9 cellular contexts compared by ENCODE assay signal in the genomic region with DNA sequence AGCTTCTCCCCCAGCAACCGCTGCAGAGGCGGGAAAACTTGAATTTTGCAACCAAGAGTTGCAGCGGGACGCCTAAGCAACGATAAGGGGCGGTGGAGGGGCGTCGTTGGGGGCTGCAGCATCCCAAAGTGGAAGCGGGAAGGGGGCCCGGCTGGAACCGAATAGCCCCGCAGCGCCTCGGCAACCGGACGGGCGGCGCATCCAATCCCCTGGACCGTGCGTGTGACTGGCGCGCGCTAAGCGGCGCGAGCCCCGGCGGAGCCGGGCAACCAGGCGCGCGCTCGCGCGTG. TPM values are rescaled to one million over a fixed set of nuclear protein-coding genes. Genes with fewer than 3 reads are reported as not detected.
A peak's percentile ranks its signal among the peaks of the same experiment; 100 is the strongest.
DNase-seq lines count a peak whose midpoint lies in the region; ATAC-seq, FAIRE-seq and TF ChIP-seq lines count a peak whose summit lies in the region.
"Had no signal": no experiment of that assay in that cellular context is flagged by ENCODE, and none has a peak within 500 bp of the region (broad histone marks: within the 10 kb centered on the region; RNA-seq: fewer than 3 reads in every experiment).

No MANE protein-coding gene starts in this region.

- POLR2A ChIA-PET in endothelial cell of umbilical vein (lab: Charles Lee), result no interaction called here

- H3K27me3 ChIP-seq in OCI-LY3 (ENCODE audit: low read depth, low read length), result peaks cover 6% of the 10 kb centered on the region; the same call in 1 of the 2 replicates
- H3K27me3 ChIP-seq in endothelial cell of umbilical vein (ENCODE audit: control insufficient read depth in 2 of 2, insufficient read depth in 2 of 2, low read length in 2 of 2), result peaks cover 18 to 24% of the 10 kb centered on the region in 2 experiments
- no peaks in the 10 kb centered on the region for H3K27me3 ChIP-seq in parathyroid adenoma (ENCODE audit: control insufficient read depth, insufficient read depth, low read length)

- H3K4me3 ChIP-seq in OCI-LY3 (ENCODE audit: low read length) (peak overlapping the region; percentile 86), endothelial cell of umbilical vein (replicated peaks in 1 of 3; ENCODE audit: insufficient read depth in 1 of 3, low read depth in 1 of 3, low read length in 3 of 3) (peak overlapping the region; percentile 38 to 56 (median 45)), parathyroid adenoma (ENCODE audit: low read depth, low read length) (peak overlapping the region; percentile 69)

- peaks cover 11% of the 10 kb centered on the region for H4K20me1 ChIP-seq in OCI-LY3 (ENCODE audit: insufficient read depth, low read length)
- H4K20me1 ChIP-seq in endothelial cell of umbilical vein (replicated peaks; ENCODE audit: control insufficient read depth, extremely low read depth, insufficient read depth, low read length), result no peaks in the 10 kb centered on the region

- no peak for DNase-seq in endothelial cell of umbilical vein (ENCODE audit: low read depth, low spot score)
- no peak for DNase-seq in central memory CD4-positive, alpha-beta T cell
- no peak for DNase-seq in stimulated activated naive CD4-positive, alpha-beta T cell (lab: John Stamatoyannopoulos, UW)

- CTCF ChIA-PET in endothelial cell of umbilical vein (lab: Charles Lee), result interaction anchor here (1.5 to 3.4 kb wide), 3 partner anchors 14 to 60 kb away, joined by 3 to 25 read pairs (median 5); no protein-coding TSS in a partner anchor

- peaks cover 51% of the 10 kb centered on the region for H3K4me1 ChIP-seq in OCI-LY3 (ENCODE audit: low read length)
- H3K4me1 ChIP-seq in endothelial cell of umbilical vein (ENCODE audit: control insufficient read depth, extremely low read depth, insufficient read depth, low read length), result no peaks in the 10 kb centered on the region
- H3K4me1 ChIP-seq in parathyroid adenoma, result peaks cover 11% of the 10 kb centered on the region

- no peak for FAIRE-seq in endothelial cell of umbilical vein (lab: Jason Lieb, UNC)

- intact Hi-C loops in endothelial cell of umbilical vein (cut with micrococcal nuclease), result no loop called here

- no TSS peak for BruUV-seq in endothelial cell of umbilical vein (replicated peaks; lab: Mats Ljungman, UMichigan)

- TF ChIP-seq POLR2A in GM10847 (IDR thresholded peaks at IDR 0.05; ENCODE audit: extremely low read depth, insufficient read length) (peak; percentile 42), endothelial cell of umbilical vein (IDR thresholded peaks at IDR 0.05; ENCODE audit: low read depth, low read length) (no peak)

- H3K9ac ChIP-seq in OCI-LY3 (ENCODE audit: low read length) (peak overlapping the region; percentile 83), endothelial cell of umbilical vein (replicated peaks; ENCODE audit: extremely low read depth, insufficient read depth, low read length) (no peak overlapping the region), parathyroid adenoma (no peak overlapping the region)

- peak overlapping the region; percentile 93 for H2AFZ ChIP-seq in OCI-LY3 (ENCODE audit: low read depth, low read length)
- H2AFZ ChIP-seq in endothelial cell of umbilical vein (ENCODE audit: low read depth, low read length), result peak overlapping the region; percentile 21
- peak overlapping the region; percentile 94 for H2AFZ ChIP-seq in parathyroid adenoma

- dilution Hi-C loops in endothelial cell of umbilical vein (cut with MboI; ENCODE audit: extremely low pct_ligation_motif_present, low sequenced_read_pairs), result no loop called here

- H3K9me3 ChIP-seq in OCI-LY3 (ENCODE audit: insufficient read depth, low read length) (no peaks in the 10 kb centered on the region), endothelial cell of umbilical vein (replicated peaks; ENCODE audit: control insufficient read depth, insufficient read depth, low read length) (no peaks in the 10 kb centered on the region), parathyroid adenoma (ENCODE audit: control insufficient read depth, low read length) (no peaks in the 10 kb centered on the region)

- H3K79me2 ChIP-seq in OCI-LY3 (ENCODE audit: low read length) (peaks cover 32% of the 10 kb centered on the region), endothelial cell of umbilical vein (ENCODE audit: control insufficient read depth, insufficient read depth, low read length) (no peaks in the 10 kb centered on the region), parathyroid adenoma (peaks cover 25% of the 10 kb centered on the region)

- peak overlapping the region; percentile 38 for H3K27ac ChIP-seq in OCI-LY3 (ENCODE audit: low read length)
- no peak overlapping the region for H3K27ac ChIP-seq in endothelial cell of umbilical vein (ENCODE audit: insufficient read depth, low read depth, low read length)
- peak overlapping the region; percentile 84 for H3K27ac ChIP-seq in parathyroid adenoma

- no peaks in the 10 kb centered on the region for H3K36me3 ChIP-seq in OCI-LY3 (replicated peaks; ENCODE audit: low read depth, low read length)
- no peaks in the 10 kb centered on the region for H3K36me3 ChIP-seq in endothelial cell of umbilical vein (ENCODE audit: control insufficient read depth in 2 of 2, extremely low read depth in 1 of 2, insufficient read depth in 2 of 2, low read length in 2 of 2)
- H3K36me3 ChIP-seq in parathyroid adenoma (ENCODE audit: control insufficient read depth, insufficient read depth, low read length), result no peaks in the 10 kb centered on the region

- H3K9me1 ChIP-seq in endothelial cell of umbilical vein (replicated peaks; ENCODE audit: control insufficient read depth, extremely low read depth, insufficient read depth, low read length), result no peaks in the 10 kb centered on the region

- TF ChIP-seq CTCF in OCI-LY3 (IDR thresholded peaks at IDR 0.05; ENCODE audit: low read depth, low read length), result no peak
- TF ChIP-seq CTCF in endothelial cell of umbilical vein (IDR thresholded peaks at IDR 0.05; ENCODE audit: extremely low read depth in 1 of 2, insufficient read depth in 1 of 2, low read depth in 1 of 2, low read length in 2 of 2), result no peak
- TF ChIP-seq CTCF in parathyroid adenoma (IDR thresholded peaks at IDR 0.05), result no peak

- peak overlapping the region; percentile 95 for H3K4me2 ChIP-seq in OCI-LY3 (ENCODE audit: low read length)
- H3K4me2 ChIP-seq in endothelial cell of umbilical vein (ENCODE audit: insufficient read depth, low read length), result peak overlapping the region; percentile 36
- H3K4me2 ChIP-seq in parathyroid adenoma (ENCODE audit: low read length), result peak overlapping the region; percentile 76

- ATAC-seq in GM18517 (IDR thresholded peaks at IDR 0.05; ENCODE audit: unreplicated experiment) (no peak), GM18520 (IDR thresholded peaks at IDR 0.05; ENCODE audit: unreplicated experiment) (no peak)

TF ChIP-seq in endothelial cell of umbilical vein, 7 proteins besides CTCF, POLR2A, EP300 and RAD21:
- TF ChIP-seq, protein P1, sequence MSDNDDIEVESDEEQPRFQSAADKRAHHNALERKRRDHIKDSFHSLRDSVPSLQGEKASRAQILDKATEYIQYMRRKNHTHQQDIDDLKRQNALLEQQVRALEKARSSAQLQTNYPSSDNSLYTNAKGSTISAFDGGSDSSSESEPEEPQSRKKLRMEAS (IDR thresholded peaks at IDR 0.05; ENCODE audit: insufficient read depth, insufficient read length), result no peak
- TF ChIP-seq MYC (IDR thresholded peaks at IDR 0.05; ENCODE audit: low read depth, low read length) (no peak), GATA2 (IDR thresholded peaks at IDR 0.05; ENCODE audit: insufficient read depth, insufficient read length, low read depth, low read length) (no peak), FOS (IDR thresholded peaks at IDR 0.05; ENCODE audit: borderline replicate concordance, insufficient read depth, low read length) (no peak), EZH2 (IDR thresholded peaks at IDR 0.05; ENCODE audit: borderline replicate concordance, low read depth, low read length, severe bottlenecking) (no peak), POLR2AphosphoS5 (IDR thresholded peaks at IDR 0.05; ENCODE audit: insufficient read depth, low read depth, low read length) (no peak), JUN (IDR thresholded peaks at IDR 0.05; ENCODE audit: borderline replicate concordance, insufficient read depth, insufficient read length, low read depth) (no peak)
TF ChIP-seq in endothelial cell of umbilical vein: peak in this region for 0.

RNA-seq across cellular contexts. Expression of a gene that starts 0.7 kb away (rescaled TPM):
- 0.07 TPM in 1 of 2 replicates, not detected in the other for total RNA-seq in endothelial cell of umbilical vein
- 0.03 TPM in 1 of 2 replicates, not detected in the other for polyA plus RNA-seq in endothelial cell of umbilical vein
- not detected in 2 replicates for polyA plus RNA-seq in endothelial cell of umbilical vein (2011; cell fraction: cytosol; rRNA removed)
- 0.03 TPM in 1 of 2 replicates, not detected in the other for polyA plus RNA-seq in endothelial cell of umbilical vein (2011; cell fraction: nucleus; rRNA removed)
- 0.04 TPM in 1 of 2 replicates, not detected in the other for polyA plus RNA-seq in endothelial cell of umbilical vein (2012)
- polyA minus RNA-seq in endothelial cell of umbilical vein, result 0.10 TPM in 1 of 2 replicates, not detected in the other
- polyA minus RNA-seq in endothelial cell of umbilical vein (2011; cell fraction: cytosol; rRNA and poly(A)+ RNA removed), result 4.0 TPM
- 0.10 TPM in 1 of 2 replicates, not detected in the other for polyA minus RNA-seq in endothelial cell of umbilical vein (2011; cell fraction: nucleus; rRNA and poly(A)+ RNA removed)

RNA-seq across cellular contexts. Expression of a gene that starts 39.4 kb away (rescaled TPM):
- not detected in 2 replicates for total RNA-seq in endothelial cell of umbilical vein
- polyA plus RNA-seq in endothelial cell of umbilical vein, result not detected in 2 replicates
- not detected in 2 replicates for polyA plus RNA-seq in endothelial cell of umbilical vein (2011; cell fraction: cytosol; rRNA removed)
- polyA plus RNA-seq in endothelial cell of umbilical vein (2011; cell fraction: nucleus; rRNA removed), result not detected in 2 replicates
- polyA plus RNA-seq in endothelial cell of umbilical vein (2012), result 0.32 and 0.52 TPM in 2 replicates
- polyA minus RNA-seq in endothelial cell of umbilical vein, result 0.12 and 0.62 TPM in 2 replicates
- polyA minus RNA-seq in endothelial cell of umbilical vein (2011; cell fraction: cytosol; rRNA and poly(A)+ RNA removed), result not detected
- not detected in 2 replicates for polyA minus RNA-seq in endothelial cell of umbilical vein (2011; cell fraction: nucleus; rRNA and poly(A)+ RNA removed)
- total RNA-seq: LHCN-M2 had no signal

Comparison
In these comparisons a context has a peak if more than half of its experiments do, and no peak if none do; other contexts are left out.
1. H2AFZ ChIP-seq: peak in every context shown above with its lines; median percentile 94 in parathyroid adenoma; 93 in OCI-LY3; 21 in endothelial cell of umbilical vein.
2. H3K4me2 ChIP-seq: peak in every context shown above with its lines; median percentile 95 in OCI-LY3; 76 in parathyroid adenoma; 36 in endothelial cell of umbilical vein.